Comparison of ENCODE assay signal across 9 cellular contexts in the genomic region with DNA sequence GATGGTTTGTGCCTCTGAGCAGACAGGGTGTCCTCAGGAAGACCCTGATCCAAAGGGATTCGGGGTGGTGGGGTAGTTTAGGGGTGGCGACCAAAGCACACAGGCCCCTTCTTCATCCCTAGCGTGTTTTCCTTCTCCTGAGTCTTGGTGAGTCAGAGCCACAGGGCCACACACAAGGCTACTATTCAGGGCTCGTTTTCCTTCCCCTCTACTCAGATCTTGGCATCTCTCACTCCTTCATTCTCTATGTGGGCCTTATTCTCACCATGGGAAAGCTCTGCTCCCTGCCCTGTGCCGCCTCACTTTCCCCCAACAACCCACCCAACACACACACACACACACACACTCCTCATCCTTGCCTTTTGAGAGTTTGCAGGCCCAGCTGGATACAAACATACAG. TPM values are rescaled to one million over a fixed set of nuclear protein-coding genes. Genes with fewer than 3 reads are reported as not detected.
DNase-seq lines count a peak whose midpoint lies in the region; ATAC-seq and TF ChIP-seq lines count a peak whose summit lies in the region.
"Had no signal": no experiment of that assay in that cellular context is flagged by ENCODE, and none has a peak within 500 bp of the region (broad histone marks: within the 10 kb centered on the region; RNA-seq: fewer than 3 reads in every experiment).

No MANE protein-coding gene starts in this region.

- peak overlapping the region; percentile 96; the same call in 1 of the 2 replicates for H2AFZ ChIP-seq in OCI-LY3 (ENCODE audit: low read depth, low read length)

- peaks cover 52% of the 10 kb centered on the region for H3K4me1 Mint-ChIP-seq in dendritic cell treated with granulocyte-macrophage colony-stimulating factor and Interleukin-4, amounts not matched to agents 40 ng/mL and 50 ng/mL, for 4 days (ENCODE audit: low read depth)
- peaks cover 21% of the 10 kb centered on the region for H3K4me1 Mint-ChIP-seq in type B pancreatic cell (ENCODE audit: unreplicated experiment)

- H3K27ac ChIP-seq in OCI-LY3 (ENCODE audit: low read length) = no peak overlapping the region

- peaks cover 34% of the 10 kb centered on the region for H3K4me1 ChIP-seq in OCI-LY3 (ENCODE audit: low read length)
- H3K4me1 ChIP-seq in mucosa of descending colon (ENCODE audit: low read depth) = peaks cover 17% of the 10 kb centered on the region

- no peak overlapping the region for H3K9ac ChIP-seq in OCI-LY3 (ENCODE audit: low read length)

- no peaks in the 10 kb centered on the region for H3K9me3 Mint-ChIP-seq in dendritic cell treated with granulocyte-macrophage colony-stimulating factor and Interleukin-4, amounts not matched to agents 40 ng/mL and 50 ng/mL, for 4 days
- no peaks in the 10 kb centered on the region for H3K9me3 Mint-ChIP-seq in type B pancreatic cell

- H3K27me3 ChIP-seq in OCI-LY3 (ENCODE audit: low read depth, low read length) = peaks cover 27% of the 10 kb centered on the region

- no peaks in the 10 kb centered on the region for H3K27me3 Mint-ChIP-seq in dendritic cell treated with granulocyte-macrophage colony-stimulating factor and Interleukin-4, amounts not matched to agents 40 ng/mL and 50 ng/mL, for 4 days
- no peaks in the 10 kb centered on the region for H3K27me3 Mint-ChIP-seq in type B pancreatic cell

- H3K27ac Mint-ChIP-seq in dendritic cell treated with granulocyte-macrophage colony-stimulating factor and Interleukin-4, amounts not matched to agents 40 ng/mL and 50 ng/mL, for 4 days = peak overlapping the region; percentile 89
- H3K27ac Mint-ChIP-seq in type B pancreatic cell = peak overlapping the region; percentile 95

- DNase-seq in mucosa of descending colon (no peak), type B pancreatic cell (ENCODE audit: extremely low spot score, unreplicated experiment) (no peak), SW 1271 (lab: John Stamatoyannopoulos, UW) (no peak), occipital lobe (lab: John Stamatoyannopoulos, UW) (no peak)
- DNase-seq: NCI-H1048; stimulated activated CD4-positive, alpha-beta T cell treated with anti-CD3 and anti-CD28 coated beads, Interleukin-1b, Interleukin-23, amount 100 ng/mL, for 48 hours had no signal

- H3K36me3 Mint-ChIP-seq in dendritic cell treated with granulocyte-macrophage colony-stimulating factor and Interleukin-4, amounts not matched to agents 40 ng/mL and 50 ng/mL, for 4 days (ENCODE audit: low read depth) = peaks cover 35% of the 10 kb centered on the region
- H3K36me3 Mint-ChIP-seq in type B pancreatic cell = no peaks in the 10 kb centered on the region

- H4K20me1 ChIP-seq in OCI-LY3 (ENCODE audit: insufficient read depth, low read length) = no peaks in the 10 kb centered on the region

- intact Hi-C loops in dendritic cell treated with granulocyte-macrophage colony-stimulating factor and Interleukin-4, amounts not matched to agents 40 ng/mL and 50 ng/mL, for 4 days (cut with micrococcal nuclease) = loop anchor here (5.0 to 10.0 kb wide), 2 partner anchors 33 to 240 kb away; a partner anchor contains a TSS
- intact Hi-C loops in mucosa of descending colon (cut with DNase I, micrococcal nuclease) = loop anchor here (5.0 kb wide), 1 partner anchor 73 kb away; no protein-coding TSS in a partner anchor

- H3K9me3 ChIP-seq in OCI-LY3 (ENCODE audit: insufficient read depth, low read length) = no peaks in the 10 kb centered on the region
- H3K9me3 ChIP-seq in mucosa of descending colon = no peaks in the 10 kb centered on the region

- H3K79me2 ChIP-seq in OCI-LY3 (ENCODE audit: low read length) = no peaks in the 10 kb centered on the region

- H3K4me3 ChIP-seq in OCI-LY3 (ENCODE audit: low read length) (peak overlapping the region; percentile 76), mucosa of descending colon (no peak overlapping the region)

- peak overlapping the region; percentile 97 for H3K4me2 ChIP-seq in OCI-LY3 (ENCODE audit: low read length)

- ATAC-seq in mucosa of descending colon = peak; percentile 8
- ATAC-seq in GM21526 (IDR thresholded peaks at IDR 0.05; ENCODE audit: low FRiP score, unreplicated experiment) = no peak

- TF ChIP-seq CTCF in OCI-LY3 (IDR thresholded peaks at IDR 0.05; ENCODE audit: low read depth, low read length) (no peak), mucosa of descending colon (IDR thresholded peaks at IDR 0.05) (no peak), type B pancreatic cell (conservative IDR thresholded peaks at IDR 0.05) (no peak)

- no peaks in the 10 kb centered on the region for H3K36me3 ChIP-seq in OCI-LY3 (replicated peaks; ENCODE audit: low read depth, low read length)
- peaks cover 3% of the 10 kb centered on the region for H3K36me3 ChIP-seq in mucosa of descending colon (ENCODE audit: low read depth)

- H3K4me3 Mint-ChIP-seq in dendritic cell treated with granulocyte-macrophage colony-stimulating factor and Interleukin-4, amounts not matched to agents 40 ng/mL and 50 ng/mL, for 4 days = no peak overlapping the region
- peak overlapping the region; percentile 86 for H3K4me3 Mint-ChIP-seq in type B pancreatic cell

RNA-seq across cellular contexts. Expression of a gene that starts 43.6 kb away (rescaled TPM):
- total RNA-seq in mucosa of descending colon = 1 to 10 TPM; 6.6 to 7.1 (median 6.7) TPM
- total RNA-seq in type B pancreatic cell (ENCODE audit: low replicate concordance) = 2.7 and 41.0 TPM in 2 replicates
- 2.8 TPM for total RNA-seq in occipital lobe
